In the genomic region with DNA sequence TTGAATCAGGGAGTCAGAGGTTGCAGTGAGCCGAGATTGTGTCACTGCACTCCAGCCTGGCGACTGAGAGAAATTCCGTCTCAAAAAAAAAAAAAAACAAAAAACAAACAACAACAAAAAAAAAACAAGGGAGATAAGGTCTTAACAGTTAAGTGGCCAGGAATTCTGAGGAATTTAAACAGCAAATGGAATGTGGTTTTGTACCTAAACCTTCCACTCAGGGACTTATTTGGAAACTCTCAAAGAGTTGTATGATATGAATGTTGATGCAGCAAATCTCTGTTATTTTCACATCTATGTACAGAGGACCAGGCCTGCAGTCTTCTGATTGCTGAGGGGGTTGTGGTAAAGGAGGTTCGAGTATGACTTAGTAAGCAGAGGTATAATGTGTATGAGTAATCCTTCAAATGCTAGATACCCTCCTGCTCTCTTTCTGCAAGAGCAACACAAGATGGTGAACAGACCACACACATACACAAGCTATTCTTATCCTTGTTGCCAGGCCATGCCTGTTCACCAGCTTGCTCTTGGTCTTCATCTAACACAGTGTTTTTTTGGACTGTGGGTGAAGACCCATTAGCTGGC, we compare ENCODE assay signal across 15 cellular contexts.
DNase-seq lines count a peak whose midpoint lies in the region; ATAC-seq, FAIRE-seq and TF ChIP-seq lines count a peak whose summit lies in the region.
"Had no signal": no experiment of that assay in that cellular context is flagged by ENCODE, and none has a peak within 500 bp of the region (broad histone marks: within the 10 kb centered on the region; RNA-seq: fewer than 3 reads in every experiment).

No MANE protein-coding gene starts in this region.

- TF ChIP-seq POLR2A in breast epithelium (IDR thresholded peaks at IDR 0.05) = no peak

- H3K9me3 Mint-ChIP-seq in MCF 10A (ENCODE audit: unreplicated experiment) = no peaks in the 10 kb centered on the region

- TF ChIP-seq CTCF in MCF 10A (IDR thresholded peaks at IDR 0.05; ENCODE audit: unreplicated experiment) (no peak), breast epithelium (IDR thresholded peaks at IDR 0.05) (no peak), fibroblast of villous mesenchyme (IDR thresholded peaks at IDR 0.05; ENCODE audit: insufficient read depth, low read depth, low read length) (no peak), A673 (conservative IDR thresholded peaks at IDR 0.05; ENCODE audit: low read depth, low read length) (no peak)

- H3K27ac Mint-ChIP-seq in MCF 10A (ENCODE audit: low read depth, unreplicated experiment) = no peak overlapping the region

- DNase-seq in MCF 10A (ENCODE audit: unreplicated experiment) (peak; percentile 24), breast epithelium (ENCODE audit: low spot score in 2 of 2) (no peak), fibroblast of villous mesenchyme (ENCODE audit: low read depth) (peak; percentile 69), urothelium cell line (ENCODE audit: low spot score) (peak; percentile 30), NCI-H69 (lab: John Stamatoyannopoulos, UW) (no peak), NCI-H2029 (lab: John Stamatoyannopoulos, UW) (no peak), A673 (ENCODE audit: low spot score) (no peak)
- DNase-seq: activated CD8-positive, alpha-beta memory T cell treated with anti-CD3 and anti-CD28 coated beads for 24 hours; activated naive CD4-positive, alpha-beta T cell treated with Interleukin-2 at 50 U/mL for 16 hours; NCI-H187; SHP77; testis had no signal

- H3K27me3 Mint-ChIP-seq in MCF 10A (ENCODE audit: insufficient read depth, unreplicated experiment) = no peaks in the 10 kb centered on the region

- H3K36me3 ChIP-seq in breast epithelium (no peaks in the 10 kb centered on the region), A673 (ENCODE audit: insufficient read depth, low read length, poor library complexity, severe bottlenecking) (no peaks in the 10 kb centered on the region)
- H3K36me3 ChIP-seq: esophagus muscularis mucosa had no signal

- peaks cover 12% of the 10 kb centered on the region for H3K4me1 Mint-ChIP-seq in MCF 10A (ENCODE audit: insufficient read depth, unreplicated experiment)

- no peak overlapping the region for H3K27ac ChIP-seq in breast epithelium
- H3K27ac ChIP-seq in A673 (ENCODE audit: low read depth, low read length, poor library complexity, severe bottlenecking) = no peak overlapping the region
- H3K27ac ChIP-seq: esophagus muscularis mucosa, KMS-11, testis had no signal

- H3K9me3 ChIP-seq in breast epithelium = no peaks in the 10 kb centered on the region
- H3K9me3 ChIP-seq in A673 (ENCODE audit: low read depth, low read length, poor library complexity, severe bottlenecking) = no peaks in the 10 kb centered on the region
- H3K9me3 ChIP-seq: esophagus muscularis mucosa, testis had no signal

- no TSS peak for BruUV-seq in MCF 10A (replicated peaks; lab: Mats Ljungman, UMichigan)
- BruUV-seq in A673 (replicated peaks; lab: Mats Ljungman, UMichigan) = no TSS peak

- intact Hi-C loops in MCF 10A (cut with micrococcal nuclease) (no loop called here), breast epithelium (cut with DNase I; ENCODE audit: low total_unique reads) (no loop called here), A673 (cut with micrococcal nuclease; ENCODE audit: unreplicated experiment) (no loop called here)

- H3K27me3 ChIP-seq in breast epithelium (no peaks in the 10 kb centered on the region), A673 (replicated peaks; ENCODE audit: insufficient read depth, low read depth, low read length, poor library complexity) (no peaks in the 10 kb centered on the region)
- H3K27me3 ChIP-seq: esophagus muscularis mucosa, testis had no signal

- FAIRE-seq in urothelium cell line (lab: Jason Lieb, UNC) = no peak

- H3K4me1 ChIP-seq in breast epithelium (no peaks in the 10 kb centered on the region), A673 (ENCODE audit: insufficient read depth, low read length, poor library complexity, severe bottlenecking) (peaks cover 11% of the 10 kb centered on the region)
- H3K4me1 ChIP-seq: esophagus muscularis mucosa had no signal

- H3K4me3 ChIP-seq in breast epithelium = no peak overlapping the region
- H3K4me3 ChIP-seq in fibroblast of villous mesenchyme (ENCODE audit: low read depth, low read length) = no peak overlapping the region
- H3K4me3 ChIP-seq in A673 (ENCODE audit: low read depth, low read length, poor library complexity, severe bottlenecking) = no peak overlapping the region
- H3K4me3 ChIP-seq: esophagus muscularis mucosa, testis had no signal

- peak; percentile 89 for ATAC-seq in SK-N-SH treated with all-trans-retinoic acid at 6 μM for 48 hours

- H3K4me3 Mint-ChIP-seq in MCF 10A (ENCODE audit: unreplicated experiment) = no peak overlapping the region

- H3K36me3 Mint-ChIP-seq in MCF 10A (ENCODE audit: insufficient read depth, unreplicated experiment) = peaks cover 18% of the 10 kb centered on the region

- POLR2A ChIA-PET in MCF 10A (lab: Yijun Ruan, JAX) = interaction anchor here (0.7 to 1.7 kb wide), 2 partner anchors 13 to 23 kb away, joined by 3 to 7 read pairs; no protein-coding TSS in a partner anchor
- POLR2A ChIA-PET in A673 (lab: Charles Lee; ENCODE audit: low non-redundant PET) = no interaction called here

- CTCF ChIA-PET in MCF 10A (lab: Yijun Ruan, JAX) = interaction anchor here (0.6 to 1.8 kb wide), 7 partner anchors 13 to 235 kb away, joined by 3 to 9 read pairs (median 4); no protein-coding TSS in a partner anchor
- CTCF ChIA-PET in A673 (lab: Charles Lee) = no interaction called here

TF ChIP-seq in SK-N-SH treated with all-trans-retinoic acid at 6 μM for 48 hours, 23 proteins besides CTCF, POLR2A, EP300 and RAD21:
- TF ChIP-seq TCF4 (CRISPR knock-in tag; IDR thresholded peaks at IDR 0.05; ENCODE audit: borderline replicate concordance) (no peak), CSDC2 (CRISPR knock-in tag; IDR thresholded peaks at IDR 0.05) (no peak), ZC3H10 (CRISPR knock-in tag; IDR thresholded peaks at IDR 0.05) (no peak), ESRRG (CRISPR knock-in tag; IDR thresholded peaks at IDR 0.05) (no peak), ZNF8 (CRISPR knock-in tag; IDR thresholded peaks at IDR 0.05) (no peak), RARB (CRISPR knock-in tag; IDR thresholded peaks at IDR 0.05) (no peak), BACH2 (CRISPR knock-in tag; IDR thresholded peaks at IDR 0.05; ENCODE audit: borderline replicate concordance) (no peak), TOX (CRISPR knock-in tag; IDR thresholded peaks at IDR 0.05; ENCODE audit: borderline replicate concordance) (no peak), ARNTL (CRISPR knock-in tag; IDR thresholded peaks at IDR 0.05; ENCODE audit: borderline replicate concordance, low read depth) (no peak), ISL1 (CRISPR knock-in tag; IDR thresholded peaks at IDR 0.05) (no peak), ZFP30 (CRISPR knock-in tag; IDR thresholded peaks at IDR 0.05) (no peak), CSRNP3 (CRISPR knock-in tag; IDR thresholded peaks at IDR 0.05) (no peak), ZNF70 (CRISPR knock-in tag; IDR thresholded peaks at IDR 0.05) (no peak), GLIS3 (CRISPR knock-in tag; IDR thresholded peaks at IDR 0.05) (no peak)
- TF ChIP-seq, protein P1, sequence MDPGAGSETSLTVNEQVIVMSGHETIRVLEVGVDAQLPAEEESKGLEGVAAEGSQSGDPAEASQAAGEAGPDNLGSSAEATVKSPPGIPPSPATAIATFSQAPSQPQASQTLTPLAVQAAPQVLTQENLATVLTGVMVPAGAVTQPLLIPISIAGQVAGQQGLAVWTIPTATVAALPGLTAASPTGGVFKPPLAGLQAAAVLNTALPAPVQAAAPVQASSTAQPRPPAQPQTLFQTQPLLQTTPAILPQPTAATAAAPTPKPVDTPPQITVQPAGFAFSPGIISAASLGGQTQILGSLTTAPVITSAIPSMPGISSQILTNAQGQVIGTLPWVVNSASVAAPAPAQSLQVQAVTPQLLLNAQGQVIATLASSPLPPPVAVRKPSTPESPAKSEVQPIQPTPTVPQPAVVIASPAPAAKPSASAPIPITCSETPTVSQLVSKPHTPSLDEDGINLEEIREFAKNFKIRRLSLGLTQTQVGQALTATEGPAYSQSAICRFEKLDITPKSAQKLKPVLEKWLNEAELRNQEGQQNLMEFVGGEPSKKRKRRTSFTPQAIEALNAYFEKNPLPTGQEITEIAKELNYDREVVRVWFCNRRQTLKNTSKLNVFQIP (CRISPR knock-in tag; IDR thresholded peaks at IDR 0.05; ENCODE audit: borderline replicate concordance, low read depth) = no peak

Comparison
In these comparisons a context has a peak if more than half of its experiments do, and no peak if none do; other contexts are left out.
1. DNase-seq: peak in MCF 10A (single experiment), fibroblast of villous mesenchyme (single experiment) and urothelium cell line (single experiment); none in breast epithelium (0 of 2), NCI-H69 (single experiment), NCI-H2029 (single experiment) and A673 (single experiment).